ENCODE assay signal across 1 cellular context in the genomic region with DNA sequence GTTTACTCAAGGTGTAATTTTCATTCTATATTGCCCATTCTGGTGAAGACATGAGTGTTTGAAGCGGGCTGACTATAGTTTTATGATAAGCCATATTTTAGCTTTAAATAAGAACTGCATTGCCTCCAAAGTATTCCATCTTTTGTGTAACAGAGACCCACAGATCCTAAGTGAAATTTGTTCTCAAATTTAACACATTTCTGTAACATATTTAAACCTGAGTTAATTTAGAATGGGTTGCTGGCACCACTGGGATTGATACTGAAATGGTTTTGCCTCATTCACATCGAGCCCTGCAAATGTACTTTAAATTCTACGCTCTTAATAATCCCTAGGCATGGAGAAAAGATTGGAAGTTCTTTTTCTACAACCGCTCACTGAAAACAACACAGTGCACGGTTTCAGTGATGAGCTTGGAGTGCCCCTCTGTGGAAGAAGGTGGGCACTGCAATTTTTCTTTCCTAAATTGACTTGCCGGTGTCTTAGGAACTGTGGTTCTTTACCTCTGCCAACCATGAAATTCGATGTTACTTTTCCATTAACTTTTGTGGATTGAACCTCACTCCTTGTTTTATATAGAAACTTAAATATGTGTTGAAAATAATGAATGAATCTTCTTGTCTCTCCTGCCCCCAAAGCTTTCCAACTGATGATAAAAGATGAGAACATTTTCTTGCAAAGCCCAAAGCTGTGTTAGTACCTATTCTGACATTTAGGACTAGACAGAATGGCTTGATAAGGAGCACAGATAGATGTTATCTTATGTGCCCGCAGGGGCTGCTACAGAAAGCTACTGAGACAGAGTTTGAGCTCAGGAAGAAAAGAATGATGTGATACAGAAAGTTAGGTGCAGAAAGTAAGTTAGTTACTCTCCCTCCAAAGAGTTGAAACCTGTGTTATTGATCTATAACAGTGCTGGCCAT.
A peak's percentile ranks its signal among the peaks of the same experiment; 100 is the strongest.
TF ChIP-seq lines count a peak whose summit lies in the region.

No MANE protein-coding gene starts in this region.

TF ChIP-seq in HEK293, 187 proteins besides CTCF, POLR2A, EP300 and RAD21 (continued from another document):
- TF ChIP-seq, protein P1, sequence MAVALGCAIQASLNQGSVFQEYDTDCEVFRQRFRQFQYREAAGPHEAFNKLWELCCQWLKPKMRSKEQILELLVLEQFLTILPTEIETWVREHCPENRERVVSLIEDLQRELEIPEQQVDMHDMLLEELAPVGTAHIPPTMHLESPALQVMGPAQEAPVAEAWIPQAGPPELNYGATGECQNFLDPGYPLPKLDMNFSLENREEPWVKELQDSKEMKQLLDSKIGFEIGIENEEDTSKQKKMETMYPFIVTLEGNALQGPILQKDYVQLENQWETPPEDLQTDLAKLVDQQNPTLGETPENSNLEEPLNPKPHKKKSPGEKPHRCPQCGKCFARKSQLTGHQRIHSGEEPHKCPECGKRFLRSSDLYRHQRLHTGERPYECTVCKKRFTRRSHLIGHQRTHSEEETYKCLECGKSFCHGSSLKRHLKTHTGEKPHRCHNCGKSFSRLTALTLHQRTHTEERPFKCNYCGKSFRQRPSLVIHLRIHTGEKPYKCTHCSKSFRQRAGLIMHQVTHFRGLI (tag by site-specific recombination; IDR thresholded peaks at IDR 0.05) = no peak
- TF ChIP-seq ZBTB48 (tag by site-specific recombination; IDR thresholded peaks at IDR 0.05) (0 out of 2 replicates have a peak, but pooled peaks have one; percentile 19), ZNF155 (tag by site-specific recombination; IDR thresholded peaks at IDR 0.05) (no peak), ZBTB7A (tag by site-specific recombination; IDR thresholded peaks at IDR 0.05; ENCODE audit: low read depth) (no peak), ZNF529 (tag by site-specific recombination; IDR thresholded peaks at IDR 0.05; ENCODE audit: insufficient replicate concordance) (no peak), ZNF366 (tag by site-specific recombination; conservative IDR thresholded peaks at IDR 0.05) (peak; percentile 39; the same call in 1 of the 2 replicates), SCRT2 (tag by site-specific recombination; IDR thresholded peaks at IDR 0.05) (no peak), ZNF596 (tag by site-specific recombination; IDR thresholded peaks at IDR 0.05) (no peak), TCF7L2 (IDR thresholded peaks at IDR 0.05; ENCODE audit: borderline replicate concordance, low read depth, low read length) (no peak), ZNF132 (tag by site-specific recombination; IDR thresholded peaks at IDR 0.05; ENCODE audit: borderline replicate concordance) (no peak), PRDM1 (tag by site-specific recombination; IDR thresholded peaks at IDR 0.05) (0 out of 2 replicates have a peak, but pooled peaks have one; percentile 4), ZNF248 (tag by site-specific recombination; IDR thresholded peaks at IDR 0.05) (no peak), ZNF221 (tag by site-specific recombination; IDR thresholded peaks at IDR 0.05; ENCODE audit: borderline replicate concordance) (no peak), ZNF768 (tag by site-specific recombination; IDR thresholded peaks at IDR 0.05) (no peak), ZNF302 (tag by site-specific recombination; IDR thresholded peaks at IDR 0.05; ENCODE audit: low read depth) (no peak), ZNF426 (tag by site-specific recombination; IDR thresholded peaks at IDR 0.05) (no peak), ZNF202 (tag by site-specific recombination; IDR thresholded peaks at IDR 0.05; ENCODE audit: borderline replicate concordance) (no peak), ZNF2 (tag by site-specific recombination; IDR thresholded peaks at IDR 0.05) (no peak), BCL11A (tag by site-specific recombination; IDR thresholded peaks at IDR 0.05; ENCODE audit: low read depth) (no peak), ZNF654 (tag by site-specific recombination; IDR thresholded peaks at IDR 0.05; ENCODE audit: low read depth) (peak; percentile 89), GLI4 (tag by site-specific recombination; IDR thresholded peaks at IDR 0.05) (no peak), MZF1 (tag by site-specific recombination; IDR thresholded peaks at IDR 0.05; ENCODE audit: borderline replicate concordance) (no peak)
- TF ChIP-seq, protein P2, sequence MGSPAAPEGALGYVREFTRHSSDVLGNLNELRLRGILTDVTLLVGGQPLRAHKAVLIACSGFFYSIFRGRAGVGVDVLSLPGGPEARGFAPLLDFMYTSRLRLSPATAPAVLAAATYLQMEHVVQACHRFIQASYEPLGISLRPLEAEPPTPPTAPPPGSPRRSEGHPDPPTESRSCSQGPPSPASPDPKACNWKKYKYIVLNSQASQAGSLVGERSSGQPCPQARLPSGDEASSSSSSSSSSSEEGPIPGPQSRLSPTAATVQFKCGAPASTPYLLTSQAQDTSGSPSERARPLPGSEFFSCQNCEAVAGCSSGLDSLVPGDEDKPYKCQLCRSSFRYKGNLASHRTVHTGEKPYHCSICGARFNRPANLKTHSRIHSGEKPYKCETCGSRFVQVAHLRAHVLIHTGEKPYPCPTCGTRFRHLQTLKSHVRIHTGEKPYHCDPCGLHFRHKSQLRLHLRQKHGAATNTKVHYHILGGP (tag by site-specific recombination; IDR thresholded peaks at IDR 0.05) = no peak
- TF ChIP-seq, protein P3, sequence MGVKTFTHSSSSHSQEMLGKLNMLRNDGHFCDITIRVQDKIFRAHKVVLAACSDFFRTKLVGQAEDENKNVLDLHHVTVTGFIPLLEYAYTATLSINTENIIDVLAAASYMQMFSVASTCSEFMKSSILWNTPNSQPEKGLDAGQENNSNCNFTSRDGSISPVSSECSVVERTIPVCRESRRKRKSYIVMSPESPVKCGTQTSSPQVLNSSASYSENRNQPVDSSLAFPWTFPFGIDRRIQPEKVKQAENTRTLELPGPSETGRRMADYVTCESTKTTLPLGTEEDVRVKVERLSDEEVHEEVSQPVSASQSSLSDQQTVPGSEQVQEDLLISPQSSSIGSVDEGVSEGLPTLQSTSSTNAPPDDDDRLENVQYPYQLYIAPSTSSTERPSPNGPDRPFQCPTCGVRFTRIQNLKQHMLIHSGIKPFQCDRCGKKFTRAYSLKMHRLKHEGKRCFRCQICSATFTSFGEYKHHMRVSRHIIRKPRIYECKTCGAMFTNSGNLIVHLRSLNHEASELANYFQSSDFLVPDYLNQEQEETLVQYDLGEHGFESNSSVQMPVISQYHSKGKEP (tag by site-specific recombination; IDR thresholded peaks at IDR 0.05) = no peak
- TF ChIP-seq, protein P4, sequence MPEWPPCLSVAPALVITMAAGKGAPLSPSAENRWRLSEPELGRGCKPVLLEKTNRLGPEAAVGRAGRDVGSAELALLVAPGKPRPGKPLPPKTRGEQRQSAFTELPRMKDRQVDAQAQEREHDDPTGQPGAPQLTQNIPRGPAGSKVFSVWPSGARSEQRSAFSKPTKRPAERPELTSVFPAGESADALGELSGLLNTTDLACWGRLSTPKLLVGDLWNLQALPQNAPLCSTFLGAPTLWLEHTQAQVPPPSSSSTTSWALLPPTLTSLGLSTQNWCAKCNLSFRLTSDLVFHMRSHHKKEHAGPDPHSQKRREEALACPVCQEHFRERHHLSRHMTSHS (tag by site-specific recombination; IDR thresholded peaks at IDR 0.05) = no peak
- TF ChIP-seq, protein P5, sequence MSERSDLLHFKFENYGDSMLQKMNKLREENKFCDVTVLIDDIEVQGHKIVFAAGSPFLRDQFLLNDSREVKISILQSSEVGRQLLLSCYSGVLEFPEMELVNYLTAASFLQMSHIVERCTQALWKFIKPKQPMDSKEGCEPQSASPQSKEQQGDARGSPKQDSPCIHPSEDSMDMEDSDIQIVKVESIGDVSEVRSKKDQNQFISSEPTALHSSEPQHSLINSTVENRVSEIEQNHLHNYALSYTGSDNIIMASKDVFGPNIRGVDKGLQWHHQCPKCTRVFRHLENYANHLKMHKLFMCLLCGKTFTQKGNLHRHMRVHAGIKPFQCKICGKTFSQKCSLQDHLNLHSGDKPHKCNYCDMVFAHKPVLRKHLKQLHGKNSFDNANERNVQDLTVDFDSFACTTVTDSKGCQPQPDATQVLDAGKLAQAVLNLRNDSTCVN (tag by site-specific recombination; optimal IDR thresholded peaks at IDR 0.05) = no peak
- TF ChIP-seq, protein P6, sequence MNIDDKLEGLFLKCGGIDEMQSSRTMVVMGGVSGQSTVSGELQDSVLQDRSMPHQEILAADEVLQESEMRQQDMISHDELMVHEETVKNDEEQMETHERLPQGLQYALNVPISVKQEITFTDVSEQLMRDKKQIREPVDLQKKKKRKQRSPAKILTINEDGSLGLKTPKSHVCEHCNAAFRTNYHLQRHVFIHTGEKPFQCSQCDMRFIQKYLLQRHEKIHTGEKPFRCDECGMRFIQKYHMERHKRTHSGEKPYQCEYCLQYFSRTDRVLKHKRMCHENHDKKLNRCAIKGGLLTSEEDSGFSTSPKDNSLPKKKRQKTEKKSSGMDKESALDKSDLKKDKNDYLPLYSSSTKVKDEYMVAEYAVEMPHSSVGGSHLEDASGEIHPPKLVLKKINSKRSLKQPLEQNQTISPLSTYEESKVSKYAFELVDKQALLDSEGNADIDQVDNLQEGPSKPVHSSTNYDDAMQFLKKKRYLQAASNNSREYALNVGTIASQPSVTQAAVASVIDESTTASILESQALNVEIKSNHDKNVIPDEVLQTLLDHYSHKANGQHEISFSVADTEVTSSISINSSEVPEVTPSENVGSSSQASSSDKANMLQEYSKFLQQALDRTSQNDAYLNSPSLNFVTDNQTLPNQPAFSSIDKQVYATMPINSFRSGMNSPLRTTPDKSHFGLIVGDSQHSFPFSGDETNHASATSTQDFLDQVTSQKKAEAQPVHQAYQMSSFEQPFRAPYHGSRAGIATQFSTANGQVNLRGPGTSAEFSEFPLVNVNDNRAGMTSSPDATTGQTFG (tag by site-specific recombination; IDR thresholded peaks at IDR 0.05; ENCODE audit: borderline replicate concordance) = no peak
